ENCODE assay signal across 10 cellular contexts in genomic region chr3:196202516-196202970, GRCh38. TPM values are rescaled to one million over a fixed set of nuclear protein-coding genes. Genes with fewer than 3 reads are reported as not detected.
DNase-seq lines count a peak whose midpoint lies in the region; ATAC-seq, FAIRE-seq and TF ChIP-seq lines count a peak whose summit lies in the region.
"Had no signal": no experiment of that assay in that cellular context is flagged by ENCODE, and none has a peak within 500 bp of the region (broad histone marks: within the 10 kb centered on the region; RNA-seq: fewer than 3 reads in every experiment).

No MANE protein-coding gene starts in this region.

- H3K36me3 ChIP-seq in left lung (no peaks in the 10 kb centered on the region), upper lobe of right lung (no peaks in the 10 kb centered on the region), small intestine (ENCODE audit: control insufficient read depth in 2 of 2, insufficient read depth in 2 of 2, low read length in 2 of 2) (no peaks in the 10 kb centered on the region)

- no peak for TF ChIP-seq CTCF in activated B cell treated with CpG ODN at 0.5 μM for 24 hours (IDR thresholded peaks at IDR 0.05)
- no peak for TF ChIP-seq CTCF in left lung (IDR thresholded peaks at IDR 0.05)
- TF ChIP-seq CTCF in upper lobe of right lung (IDR thresholded peaks at IDR 0.05): no peak

- H3K4me3 Mint-ChIP-seq in activated CD4-positive, alpha-beta T cell treated with anti-CD3 and anti-CD28 coated beads, Interleukin-2, amount 10 ng/mL, durations not matched to agents 24 days and 14 days: no peak overlapping the region
- peak overlapping the region; percentile 24 for H3K4me3 Mint-ChIP-seq in activated B cell treated with CpG ODN at 0.5 μM for 24 hours

- H3K9me3 Mint-ChIP-seq in activated CD4-positive, alpha-beta T cell treated with anti-CD3 and anti-CD28 coated beads, Interleukin-2, amount 10 ng/mL, durations not matched to agents 24 days and 14 days: no peaks in the 10 kb centered on the region
- H3K9me3 Mint-ChIP-seq in activated B cell treated with CpG ODN at 0.5 μM for 24 hours: peaks cover 2% of the 10 kb centered on the region

- no peaks in the 10 kb centered on the region for H3K36me3 Mint-ChIP-seq in activated CD4-positive, alpha-beta T cell treated with anti-CD3 and anti-CD28 coated beads, Interleukin-2, amount 10 ng/mL, durations not matched to agents 24 days and 14 days (ENCODE audit: low read depth)
- H3K36me3 Mint-ChIP-seq in activated B cell treated with CpG ODN at 0.5 μM for 24 hours (ENCODE audit: low read depth): no peaks in the 10 kb centered on the region

- CTCF ChIA-PET in activated B cell treated with CpG ODN at 0.5 μM for 24 hours (lab: Charles Lee): interaction anchor here (1.0 kb wide), 1 partner anchor 130 kb away, joined by 3 read pairs; no protein-coding TSS in a partner anchor

- H3K27me3 ChIP-seq in left lung: peaks cover 0 to 19% of the 10 kb centered on the region in 2 donors
- no peaks in the 10 kb centered on the region for H3K27me3 ChIP-seq in upper lobe of right lung
- no peaks in the 10 kb centered on the region for H3K27me3 ChIP-seq in small intestine (ENCODE audit: control insufficient read depth in 2 of 2, insufficient read depth in 2 of 2, low read length in 2 of 2)

- H3K4me3 ChIP-seq in left lung: no peak overlapping the region
- no peak overlapping the region for H3K4me3 ChIP-seq in upper lobe of right lung
- no peak overlapping the region for H3K4me3 ChIP-seq in small intestine (ENCODE audit: low read depth in 1 of 2, low read length in 2 of 2)

- H3K27ac ChIP-seq in left lung: peak overlapping the region in 1 of 2 donors; percentile 64
- peak overlapping the region; percentile 2 for H3K27ac ChIP-seq in upper lobe of right lung
- H3K27ac ChIP-seq in small intestine (ENCODE audit: low read depth in 1 of 2, low read length in 1 of 2): no peak overlapping the region

- FAIRE-seq in small intestine (lab: Jason Lieb, UNC): no peak

- H3K4me1 ChIP-seq in left lung (peaks cover 0 to 30% of the 10 kb centered on the region in 2 donors), upper lobe of right lung (peaks cover 6% of the 10 kb centered on the region), small intestine (ENCODE audit: control insufficient read depth in 2 of 2, insufficient read depth in 1 of 2, low read depth in 1 of 2, low read length in 1 of 2) (no peaks in the 10 kb centered on the region)

- H3K4me1 Mint-ChIP-seq in activated CD4-positive, alpha-beta T cell treated with anti-CD3 and anti-CD28 coated beads, Interleukin-2, amount 10 ng/mL, durations not matched to agents 24 days and 14 days: peaks cover 14% of the 10 kb centered on the region
- H3K4me1 Mint-ChIP-seq in activated B cell treated with CpG ODN at 0.5 μM for 24 hours: peaks cover 43% of the 10 kb centered on the region

- ATAC-seq in activated B cell treated with CpG ODN at 0.5 μM for 24 hours (ENCODE audit: low read depth): no peak
- ATAC-seq in left lung: peak; percentile 75
- ATAC-seq in upper lobe of right lung: peak; percentile 81

- peaks cover 29% of the 10 kb centered on the region for H3K27me3 Mint-ChIP-seq in activated CD4-positive, alpha-beta T cell treated with anti-CD3 and anti-CD28 coated beads, Interleukin-2, amount 10 ng/mL, durations not matched to agents 24 days and 14 days
- no peaks in the 10 kb centered on the region for H3K27me3 Mint-ChIP-seq in activated B cell treated with CpG ODN at 0.5 μM for 24 hours

- 46 to 60% (median 56%) methylated on average over 20 to 21 of the region's 21 CpGs for WGBS in small intestine, 3 donors

- POLR2A ChIA-PET in activated B cell treated with CpG ODN at 0.5 μM for 24 hours (lab: Charles Lee): interaction anchor here (0.6 to 1.0 kb wide), 2 partner anchors 22 to 127 kb away, joined by 3 read pairs; no protein-coding TSS in a partner anchor

- H3K27ac Mint-ChIP-seq in activated CD4-positive, alpha-beta T cell treated with anti-CD3 and anti-CD28 coated beads, Interleukin-2, amount 10 ng/mL, durations not matched to agents 24 days and 14 days: peak overlapping the region; percentile 54
- no peak overlapping the region for H3K27ac Mint-ChIP-seq in activated B cell treated with CpG ODN at 0.5 μM for 24 hours

- intact Hi-C loops in activated CD4-positive, alpha-beta T cell treated with anti-CD3 and anti-CD28 coated beads, Interleukin-2, amount 10 ng/mL, durations not matched to agents 24 days and 14 days (cut with micrococcal nuclease): no loop called here
- intact Hi-C loops in activated B cell treated with CpG ODN at 0.5 μM for 24 hours (cut with micrococcal nuclease) (no loop called here), left lung (cut with DNase I) (no loop called here), upper lobe of right lung (cut with DNase I) (no loop called here)

- no peak for DNase-seq in activated CD4-positive, alpha-beta T cell treated with anti-CD3 and anti-CD28 coated beads, Interleukin-2, amount 10 ng/mL, durations not matched to agents 24 days and 14 days
- DNase-seq in activated CD4-positive, alpha-beta T cell treated with anti-CD3 and anti-CD28 coated beads, Interleukin-2, amount 50 U/mL, for 1 hour: no peak
- DNase-seq in activated B cell treated with CpG ODN at 0.5 μM for 24 hours (no peak), left lung (peak; percentile 77 to 93), upper lobe of right lung (peak; percentile 81), small intestine (no peak), NCI-H748 (lab: John Stamatoyannopoulos, UW; ENCODE audit: unreplicated experiment) (no peak)
- no peak for DNase-seq in activated T-cell treated with anti-CD3 and anti-CD28 coated beads, Interleukin-2, amount 50 U/mL, for 1 hour

- no peaks in the 10 kb centered on the region for H3K9me3 ChIP-seq in left lung
- no peaks in the 10 kb centered on the region for H3K9me3 ChIP-seq in upper lobe of right lung
- no peaks in the 10 kb centered on the region for H3K9me3 ChIP-seq in small intestine (ENCODE audit: control insufficient read depth, low read depth)

RNA-seq across cellular contexts. Expression of gene ZDHHC19, which starts 8.7 kb away (rescaled TPM):
- total RNA-seq in activated CD4-positive, alpha-beta T cell treated with anti-CD3 and anti-CD28 coated beads, Interleukin-2, amount 10 ng/mL, durations not matched to agents 24 days and 14 days: not detected in 2 replicates
- total RNA-seq in activated B cell treated with CpG ODN at 0.5 μM for 24 hours: 0.31 TPM in 1 of 2 replicates, not detected in the other
- total RNA-seq in left lung: 1 to 10 TPM; 1.2 to 8.8 TPM
- total RNA-seq in upper lobe of right lung: not detected
- polyA plus RNA-seq in small intestine: under 1 TPM in 1 of 3 donors, not detected in 2; 0.22 TPM
- total RNA-seq: A673, subcutaneous adipose tissue had no signal

RNA-seq across cellular contexts. Expression of gene SLC51A, which starts 13.8 kb away (rescaled TPM):
- not detected in 2 replicates for total RNA-seq in activated CD4-positive, alpha-beta T cell treated with anti-CD3 and anti-CD28 coated beads, Interleukin-2, amount 10 ng/mL, durations not matched to agents 24 days and 14 days
- total RNA-seq in activated B cell treated with CpG ODN at 0.5 μM for 24 hours (not detected in 2 replicates), left lung (1 to 10 TPM in 1 of 2 donors, not detected in 1; 1.2 TPM), upper lobe of right lung (not detected)
- polyA plus RNA-seq in small intestine: 100 to 1,000 TPM in 2 of 3 donors, 10 to 100 TPM in 1; 25.0 to 143 (median 117) TPM
- total RNA-seq: A673, subcutaneous adipose tissue had no signal

Comparison
In these comparisons a context has a peak if more than half of its experiments do, and no peak if none do; other contexts are left out.
1. DNase-seq: peak in left lung (2 of 2) and upper lobe of right lung (single experiment); none in activated CD4-positive, alpha-beta T cell treated with anti-CD3 and anti-CD28 coated beads, Interleukin-2, amount 10 ng/mL, durations not matched to agents 24 days and 14 days (single experiment), activated CD4-positive, alpha-beta T cell treated with anti-CD3 and anti-CD28 coated beads, Interleukin-2, amount 50 U/mL, for 1 hour (single experiment), activated B cell treated with CpG ODN at 0.5 μM for 24 hours (single experiment), activated T-cell treated with anti-CD3 and anti-CD28 coated beads, Interleukin-2, amount 50 U/mL, for 1 hour (single experiment), small intestine (single experiment) and NCI-H748 (single experiment).